ENCODE assay signal across 24 cellular contexts in the genomic region with DNA sequence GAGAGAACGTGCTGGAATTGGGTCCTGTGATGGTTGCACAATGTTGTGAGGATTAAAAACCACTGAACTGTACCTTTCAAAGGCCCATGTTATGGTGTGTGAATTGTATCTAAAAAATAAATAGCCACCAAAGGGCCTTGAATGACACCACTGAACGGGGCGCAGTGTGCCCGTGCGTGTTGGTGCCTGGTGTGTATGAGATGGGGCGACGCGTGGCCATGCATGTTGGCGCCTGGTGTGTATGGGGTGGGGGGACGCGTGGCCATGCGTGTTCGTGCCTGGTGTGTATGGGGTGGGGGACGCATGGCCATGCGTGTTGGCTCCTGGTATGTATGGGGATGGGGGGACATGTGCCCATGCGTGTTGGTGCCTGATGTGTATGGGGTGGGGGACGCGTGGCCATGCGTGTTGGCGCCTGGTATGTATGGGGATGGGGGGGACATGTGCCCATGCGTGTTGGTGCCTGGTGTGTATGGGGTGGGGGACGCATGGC.
"Had no signal": no experiment of that assay in that cellular context is flagged by ENCODE, and none has a peak within 500 bp of the region (broad histone marks: within the 10 kb centered on the region; RNA-seq: fewer than 3 reads in every experiment).

No MANE protein-coding gene starts in this region.

- DNase-seq: IMR-90; Karpas-422; KG1; MG63; NCI-H1092; NCI-H1105 treated with DMSO at 0.1 percent for 48 hours; NCI-H1417 treated with DMSO at 0.1 percent for 48 hours; NCI-H146; NCI-H1694 treated with DMSO at 0.1 percent for 48 hours; NCI-H1930; NCI-H2081; NCI-H2107; NCI-H226; NCI-H446; NCI-H510A; NCI-H524 treated with DMSO at 0.1 percent for 48 hours; NCI-H69; NCI-H774; NK-92 treated with Interleukin-12 subunit alpha and Interleukin-12 subunit beta, amount 100 ng/mL, for 24 hours; PC-3; SHP77; SK-N-SH had no signal

- H3K9ac ChIP-seq: SK-N-SH had no signal

- ATAC-seq: Panc1, PC-3 had no signal

- H3K4me3 ChIP-seq: MG63 had no signal

- H3K27me3 ChIP-seq: MG63 had no signal

- H3K4me2 ChIP-seq: SK-N-SH had no signal

- H3K27ac ChIP-seq: RWPE1 had no signal

- H3K36me3 ChIP-seq: MG63 had no signal

- H3K9me3 ChIP-seq: MG63, SK-N-SH had no signal
